In the genomic region with DNA sequence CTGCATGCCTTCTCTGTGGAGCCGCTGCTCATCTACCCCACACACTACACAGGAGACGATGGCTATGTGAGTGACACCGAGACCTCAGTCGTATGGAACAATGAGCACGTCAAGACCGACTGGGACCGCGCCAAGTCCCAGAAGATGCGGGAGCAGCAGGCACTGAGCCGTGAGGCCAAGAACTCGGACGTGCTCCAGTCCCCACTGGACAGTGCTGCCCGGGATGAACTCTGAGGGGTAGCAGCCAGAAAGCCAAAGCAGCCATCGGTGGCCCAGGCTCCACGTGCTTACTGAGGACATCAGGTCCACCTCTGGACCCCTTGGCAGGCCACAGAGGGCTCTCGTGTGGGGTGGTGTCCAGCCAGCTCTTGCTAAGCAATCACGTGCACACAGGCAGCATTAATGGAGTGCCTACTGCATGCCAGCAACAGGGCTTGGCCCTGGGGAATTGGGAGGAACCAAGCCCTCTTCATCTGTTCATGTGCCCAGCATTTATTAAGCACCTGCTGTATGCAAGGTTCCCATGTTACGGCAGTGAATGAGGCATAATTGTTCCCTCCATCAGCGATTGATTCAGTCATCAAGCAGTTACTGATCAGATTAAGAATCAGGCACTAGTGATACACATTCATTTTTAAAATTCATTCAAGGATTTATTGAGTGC, we compare ENCODE assay signal across 26 cellular contexts.
"Had no signal": no experiment of that assay in that cellular context is flagged by ENCODE, and none has a peak within 500 bp of the region (broad histone marks: within the 10 kb centered on the region; RNA-seq: fewer than 3 reads in every experiment).

No MANE protein-coding gene starts in this region.

- DNase-seq: colonic mucosa; effector CD8-positive, alpha-beta T cell; endodermal cell; foreskin fibroblast; gastrocnemius medialis; head of caudate nucleus; left ventricle myocardium superior; lower lobe of right lung; mucosa of descending colon; naive B cell; sigmoid colon; stimulated activated CD4-positive, alpha-beta T cell treated with anti-CD3 and anti-CD28 coated beads, Interleukin-2, amount 100 ng/mL, for 24 hours; stimulated activated CD4-positive, alpha-beta T cell treated with anti-CD3 and anti-CD28 coated beads, Interleukin-4, amount 100 ng/mL, for 24 hours; stimulated activated naive CD8-positive, alpha-beta T cell treated with anti-CD3 and anti-CD28 coated beads, Interleukin-15, Interleukin-2, amounts not matched to agents 100 U/mL and 50 U/mL, for 24 hours; testis; tibial artery had no signal

- H3K4me3 Mint-ChIP-seq: dendritic cell treated with granulocyte-macrophage colony-stimulating factor and Interleukin-4, amounts not matched to agents 40 ng/mL and 50 ng/mL, for 4 days; endodermal cell; memory B cell; mesothelial cell of epicardium; natural killer cell treated with Interleukin-12 subunit alpha and Interleukin-12 subunit beta and Interleukin-15 and Interleukin-18, amount 100 ng/mL, for 72 hours; neural crest cell; stimulated activated memory B cell treated with anti-CD40 and anti-IgM and Interleukin-4, amounts not matched to agents 10 μg/mL and 1 μg/mL and 100 μg/mL, for 72 hours; type B pancreatic cell had no signal

- H3K27me3 ChIP-seq: colonic mucosa, gastrocnemius medialis, right atrium auricular region, sigmoid colon, testis, tibial artery had no signal

- ATAC-seq: gastrocnemius medialis; lower lobe of right lung; mucosa of descending colon; natural killer cell treated with Interleukin-12 subunit alpha and Interleukin-12 subunit beta and Interleukin-15 and Interleukin-18, amount 100 ng/mL, for 72 hours; stimulated activated memory B cell treated with anti-CD40 and anti-IgM and Interleukin-4, amounts not matched to agents 10 μg/mL and 1 μg/mL and 100 μg/mL, for 72 hours; stimulated activated naive CD8-positive, alpha-beta T cell treated with anti-CD3 and anti-CD28 coated beads, Interleukin-15, Interleukin-2, amounts not matched to agents 100 U/mL and 50 U/mL, for 24 hours had no signal

- H3K36me3 ChIP-seq: colonic mucosa had no signal

- H3K27me3 Mint-ChIP-seq: dendritic cell treated with granulocyte-macrophage colony-stimulating factor and Interleukin-4, amounts not matched to agents 40 ng/mL and 50 ng/mL, for 4 days; memory B cell; naive B cell; natural killer cell treated with Interleukin-12 subunit alpha and Interleukin-12 subunit beta and Interleukin-15 and Interleukin-18, amount 100 ng/mL, for 72 hours; stimulated activated memory B cell treated with anti-CD40 and anti-IgM and Interleukin-4, amounts not matched to agents 10 μg/mL and 1 μg/mL and 100 μg/mL, for 72 hours; type B pancreatic cell had no signal

- H3K27ac ChIP-seq: colonic mucosa, epithelial cell of prostate, gastrocnemius medialis, lower lobe of right lung, prostate gland, right atrium auricular region, sigmoid colon, testis, tibial artery had no signal

- H3K9me3 ChIP-seq: colonic mucosa, gastrocnemius medialis, lower lobe of right lung, mucosa of descending colon, prostate gland, right atrium auricular region, sigmoid colon, testis, tibial artery had no signal

- H3K4me1 ChIP-seq: colonic mucosa, gastrocnemius medialis, lower lobe of right lung, prostate gland, right atrium auricular region, sigmoid colon, testis, tibial artery had no signal

- H3K9me3 Mint-ChIP-seq: dendritic cell treated with granulocyte-macrophage colony-stimulating factor and Interleukin-4, amounts not matched to agents 40 ng/mL and 50 ng/mL, for 4 days; endodermal cell; memory B cell; mesothelial cell of epicardium; naive B cell; natural killer cell treated with Interleukin-12 subunit alpha and Interleukin-12 subunit beta and Interleukin-15 and Interleukin-18, amount 100 ng/mL, for 72 hours; neural crest cell; stimulated activated memory B cell treated with anti-CD40 and anti-IgM and Interleukin-4, amounts not matched to agents 10 μg/mL and 1 μg/mL and 100 μg/mL, for 72 hours; type B pancreatic cell had no signal

- H3K4me3 ChIP-seq: colonic mucosa, gastrocnemius medialis, lower lobe of right lung, mucosa of descending colon, prostate gland, right atrium auricular region, sigmoid colon, testis, tibial artery had no signal

- H3K27ac Mint-ChIP-seq: endodermal cell; mesothelial cell of epicardium; natural killer cell treated with Interleukin-12 subunit alpha and Interleukin-12 subunit beta and Interleukin-15 and Interleukin-18, amount 100 ng/mL, for 72 hours; stimulated activated memory B cell treated with anti-CD40 and anti-IgM and Interleukin-4, amounts not matched to agents 10 μg/mL and 1 μg/mL and 100 μg/mL, for 72 hours; type B pancreatic cell had no signal

- H3K36me3 Mint-ChIP-seq: natural killer cell treated with Interleukin-12 subunit alpha and Interleukin-12 subunit beta and Interleukin-15 and Interleukin-18, amount 100 ng/mL, for 72 hours had no signal
